ENCODE assay signal across 20 cellular contexts in the genomic region with DNA sequence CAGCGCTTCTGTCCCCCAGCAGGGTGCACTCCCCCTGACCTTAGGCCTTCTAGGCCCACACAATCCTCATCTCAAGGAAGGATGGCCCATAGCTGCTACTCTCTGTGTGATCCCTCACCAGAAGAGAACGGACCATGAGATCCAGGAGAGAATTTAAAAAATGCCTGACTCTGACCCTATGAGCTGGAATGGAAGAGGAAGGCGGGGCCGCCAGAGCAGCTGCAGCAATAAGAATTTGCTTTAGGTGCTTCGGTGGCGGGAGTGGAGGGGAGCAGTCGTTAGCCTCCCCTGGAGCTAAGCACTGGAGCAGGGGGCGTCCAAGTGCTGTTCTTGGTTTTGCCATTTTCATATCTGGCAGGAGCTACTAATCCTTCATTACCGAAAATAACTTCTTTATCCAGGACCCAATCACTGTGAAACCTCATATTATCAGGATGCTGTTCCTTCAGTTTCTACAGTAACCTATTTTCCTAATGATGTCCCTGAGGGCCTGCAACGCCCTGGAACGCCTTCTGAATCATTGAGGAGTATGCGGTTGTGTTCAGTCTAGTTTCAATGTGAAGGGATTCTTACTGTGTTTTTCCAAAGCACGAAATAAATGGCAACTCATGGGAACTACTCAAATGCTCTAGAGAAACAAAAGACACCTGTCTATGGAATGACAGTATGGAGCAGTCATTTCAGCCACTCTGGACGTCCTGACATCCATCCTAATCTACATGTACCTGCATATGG.
"Had no signal": no experiment of that assay in that cellular context is flagged by ENCODE, and none has a peak within 500 bp of the region (broad histone marks: within the 10 kb centered on the region; RNA-seq: fewer than 3 reads in every experiment).

No MANE protein-coding gene starts in this region.

- H2AFZ ChIP-seq: parathyroid adenoma had no signal

- H3K4me3 ChIP-seq: colonic mucosa, esophagus squamous epithelium, lung, testis, tibial artery, upper lobe of left lung, uterus had no signal

- H3K36me3 ChIP-seq: colonic mucosa, esophagus squamous epithelium, tibial artery, upper lobe of left lung, uterus had no signal

- H3K27me3 ChIP-seq: colonic mucosa, esophagus squamous epithelium, testis, tibial artery, upper lobe of left lung, uterus had no signal

- H3K9me3 ChIP-seq: colonic mucosa, esophagus squamous epithelium, testis, tibial artery, upper lobe of left lung, uterus had no signal

- DNase-seq: colonic mucosa; effector CD8-positive, alpha-beta T cell; endodermal cell; esophagus squamous epithelium; head of caudate nucleus; naive B cell; stimulated activated CD4-positive, alpha-beta T cell treated with anti-CD3 and anti-CD28 coated beads, Interleukin-2, amount 100 ng/mL, for 24 hours; stimulated activated CD4-positive, alpha-beta T cell treated with anti-CD3 and anti-CD28 coated beads, Interleukin-4, amount 100 ng/mL, for 24 hours; stimulated activated naive CD8-positive, alpha-beta T cell treated with anti-CD3 and anti-CD28 coated beads, Interleukin-15, Interleukin-2, amounts not matched to agents 100 U/mL and 50 U/mL, for 24 hours; substantia nigra; testis; tibial artery; upper lobe of left lung; uterus had no signal

- H3K79me2 ChIP-seq: parathyroid adenoma had no signal

- ATAC-seq: left lobe of liver; natural killer cell treated with Interleukin-12 subunit alpha and Interleukin-12 subunit beta and Interleukin-15 and Interleukin-18, amount 100 ng/mL, for 72 hours; sciatic nerve; stimulated activated effector memory CD8-positive, alpha-beta T cell treated with anti-CD3 and anti-CD28 coated beads, Interleukin-12 subunit alpha, Interleukin-12 subunit beta, amount 100 ng/mL, for 72 hours; stimulated activated naive CD8-positive, alpha-beta T cell treated with anti-CD3 and anti-CD28 coated beads, Interleukin-15, Interleukin-2, amounts not matched to agents 100 U/mL and 50 U/mL, for 24 hours had no signal

- H3K27ac ChIP-seq: colonic mucosa, esophagus squamous epithelium, parathyroid adenoma, testis, tibial artery, upper lobe of left lung, uterus had no signal

- H3K9ac ChIP-seq: parathyroid adenoma had no signal

- H3K4me1 ChIP-seq: colonic mucosa, esophagus squamous epithelium, parathyroid adenoma, testis, upper lobe of left lung, uterus had no signal
